11 cellular contexts compared by ENCODE assay signal in genomic region chr11:128480665-128481064, GRCh38.
DNase-seq lines count a peak whose midpoint lies in the region; ATAC-seq and TF ChIP-seq lines count a peak whose summit lies in the region.
"Had no signal": no experiment of that assay in that cellular context is flagged by ENCODE, and none has a peak within 500 bp of the region (broad histone marks: within the 10 kb centered on the region; RNA-seq: fewer than 3 reads in every experiment).

No MANE protein-coding gene starts in this region.

- H2BK15ac ChIP-seq in neuronal stem cell (ENCODE audit: low read length): no peak overlapping the region

- no peak for TF ChIP-seq CTCF in CD4-positive, alpha-beta T cell (IDR thresholded peaks at IDR 0.05)
- TF ChIP-seq CTCF in SU-DHL-6 (IDR thresholded peaks at IDR 0.05; ENCODE audit: insufficient read depth, low read length, poor library complexity, severe bottlenecking) (no peak), fibroblast of lung (conservative IDR thresholded peaks at IDR 0.05 in 1 of 2, IDR thresholded peaks at IDR 0.05 in 1 of 2; ENCODE audit: low read depth in 1 of 2, low read length in 2 of 2) (no peak), gastrocnemius medialis (IDR thresholded peaks at IDR 0.05 in 4 of 5, conservative IDR thresholded peaks at IDR 0.05 in 1 of 5) (no peak), GM10248 (IDR thresholded peaks at IDR 0.05; ENCODE audit: control extremely low read depth, extremely low read depth, low read depth, missing control alignments) (no peak), glutamatergic neuron (IDR thresholded peaks at IDR 0.05; ENCODE audit: partially characterized antibody, unreplicated experiment) (no peak)

- H2BK120ac ChIP-seq in neuronal stem cell (ENCODE audit: low read depth, low read length): no peak overlapping the region

- H4K8ac ChIP-seq in neuronal stem cell (ENCODE audit: low read depth, low read length): no peak overlapping the region

- H2BK12ac ChIP-seq in neuronal stem cell (ENCODE audit: low read length): no peak overlapping the region

- peak in 1 of 2 donors; percentile 12 for TF ChIP-seq POLR2A in gastrocnemius medialis (IDR thresholded peaks at IDR 0.05)

- intact Hi-C loops in CD4-positive, alpha-beta T cell (cut with DNase I, micrococcal nuclease): loop anchor here in 1 of 2 experiments (1.0 kb wide), 1 partner anchor 8 kb away; no protein-coding TSS in a partner anchor
- intact Hi-C loops in gastrocnemius medialis (cut with DNase I; ENCODE audit: low total_unique reads): loop anchor here (5.0 kb wide), 2 partner anchors 42 to 147 kb away; no protein-coding TSS in a partner anchor

- H3K4ac ChIP-seq in neuronal stem cell (ENCODE audit: low read length): no peak overlapping the region

- H3K23ac ChIP-seq in neuronal stem cell (ENCODE audit: low read depth, low read length, poor library complexity): no peak overlapping the region

- in situ Hi-C loops in gastrocnemius medialis (cut with MboI; ENCODE audit: low sequenced_read_pairs in 4 of 4): loop anchor here in 1 of 4 donors (25.0 kb wide), 1 partner anchor 157 kb away; no protein-coding TSS in a partner anchor

- peaks cover 24% of the 10 kb centered on the region; the same call in 1 of the 2 replicates for H3K36me3 ChIP-seq in SU-DHL-6 (ENCODE audit: low read length)
- H3K36me3 ChIP-seq in fibroblast of lung (ENCODE audit: control insufficient read depth, insufficient read depth, low read length): peaks cover 20% of the 10 kb centered on the region
- H3K36me3 ChIP-seq in gastrocnemius medialis: peaks cover 0 to 14% of the 10 kb centered on the region in 2 donors
- H3K36me3 ChIP-seq in neuronal stem cell (replicated peaks in 1 of 2; ENCODE audit: control insufficient read depth in 2 of 2, insufficient read depth in 2 of 2, low read length in 2 of 2): peaks cover 0 to 77% of the 10 kb centered on the region in 2 donors

- H3K9me3 ChIP-seq in CD4-positive, alpha-beta T cell (ENCODE audit: control insufficient read depth, low read length): no peaks in the 10 kb centered on the region
- no peaks in the 10 kb centered on the region for H3K9me3 ChIP-seq in SU-DHL-6 (ENCODE audit: insufficient read depth, low read length)
- H3K9me3 ChIP-seq in fibroblast of lung (ENCODE audit: control insufficient read depth, insufficient read depth, low read depth, low read length): no peaks in the 10 kb centered on the region
- no peaks in the 10 kb centered on the region for H3K9me3 ChIP-seq in gastrocnemius medialis
- H3K9me3 ChIP-seq in neuronal stem cell (replicated peaks in 1 of 2; ENCODE audit: control insufficient read depth in 2 of 2, insufficient read depth in 1 of 2, low read depth in 1 of 2, low read length in 2 of 2): peaks cover 0 to 7% of the 10 kb centered on the region in 2 donors

- H3K79me2 ChIP-seq in SU-DHL-6 (ENCODE audit: insufficient read depth, low read length) (peaks cover 58% of the 10 kb centered on the region; the same call in 1 of the 2 replicates), fibroblast of lung (ENCODE audit: control insufficient read depth, insufficient read depth, low read length) (peaks cover 71% of the 10 kb centered on the region)

- H3K4me2 ChIP-seq in SU-DHL-6 (ENCODE audit: low read depth, low read length, poor library complexity, severe bottlenecking) (no peak overlapping the region), fibroblast of lung (ENCODE audit: extremely low read depth, insufficient read depth, low read length) (peak overlapping the region; percentile 37), neuronal stem cell (ENCODE audit: insufficient read depth, low read length, poor library complexity, severe bottlenecking) (no peak overlapping the region)

- CTCF ChIA-PET in CD4-positive, alpha-beta T cell (lab: Charles Lee): interaction anchor here (0.9 kb wide), 1 partner anchor 186 kb away, joined by 3 read pairs; no protein-coding TSS in a partner anchor
- CTCF ChIA-PET in GM10248 (lab: Yijun Ruan, JAX): interaction anchor here (0.8 kb wide), 1 partner anchor 199 kb away, joined by 3 read pairs; no protein-coding TSS in a partner anchor

- ATAC-seq in CD4-positive, alpha-beta T cell (ENCODE audit: poor library complexity): no peak
- ATAC-seq in gastrocnemius medialis (peak in 1 of 2 donors; percentile 8), HG02678 (IDR thresholded peaks at IDR 0.05; ENCODE audit: unreplicated experiment) (no peak)

- H3K4me3 Mint-ChIP-seq in CD4-positive, alpha-beta T cell: peak overlapping the region; percentile 79
- no peak overlapping the region for H3K4me3 Mint-ChIP-seq in glutamatergic neuron (ENCODE audit: unreplicated experiment)

- H3K9me2 ChIP-seq in SU-DHL-6 (replicated peaks; ENCODE audit: insufficient read depth, low read length): no peaks in the 10 kb centered on the region

- H3K9ac ChIP-seq in SU-DHL-6 (ENCODE audit: low read length) (no peak overlapping the region), fibroblast of lung (ENCODE audit: insufficient read depth, low read length) (peak overlapping the region; percentile 43), neuronal stem cell (ENCODE audit: low read depth, low read length, poor library complexity) (no peak overlapping the region)

- no peak overlapping the region for H2BK5ac ChIP-seq in neuronal stem cell (ENCODE audit: low read length)

- H2AFZ ChIP-seq in SU-DHL-6 (ENCODE audit: low read depth, low read length, severe bottlenecking) (no peak overlapping the region), fibroblast of lung (ENCODE audit: low read length) (no peak overlapping the region), neuronal stem cell (ENCODE audit: low read length) (no peak overlapping the region)

- H3K18ac ChIP-seq in neuronal stem cell (ENCODE audit: low read length): no peak overlapping the region

- peaks cover 72% of the 10 kb centered on the region for H3F3A ChIP-seq in SU-DHL-6 (ENCODE audit: insufficient read depth)

- H3K4me1 ChIP-seq in fibroblast of lung (ENCODE audit: control insufficient read depth, extremely low read depth, insufficient read depth, low read length): peaks cover 36% of the 10 kb centered on the region
- H3K4me1 ChIP-seq in gastrocnemius medialis: peaks cover 52 to 72% of the 10 kb centered on the region in 2 donors
- H3K4me1 ChIP-seq in neuronal stem cell (ENCODE audit: control insufficient read depth in 2 of 2, insufficient read depth in 1 of 2, low read depth in 1 of 2, low read length in 2 of 2): no peaks in the 10 kb centered on the region

- no peak overlapping the region for H3K14ac ChIP-seq in neuronal stem cell (ENCODE audit: low read length)

- no peaks in the 10 kb centered on the region for H3K9me3 Mint-ChIP-seq in CD4-positive, alpha-beta T cell
- H3K9me3 Mint-ChIP-seq in glutamatergic neuron (ENCODE audit: unreplicated experiment): no peaks in the 10 kb centered on the region

- H3K27me3 Mint-ChIP-seq in CD4-positive, alpha-beta T cell: no peaks in the 10 kb centered on the region
- H3K27me3 Mint-ChIP-seq in glutamatergic neuron (ENCODE audit: unreplicated experiment): peaks cover 2% of the 10 kb centered on the region

- peaks cover 100% of the 10 kb centered on the region for H3K36me3 Mint-ChIP-seq in CD4-positive, alpha-beta T cell (ENCODE audit: low read depth)
- no peaks in the 10 kb centered on the region for H3K36me3 Mint-ChIP-seq in glutamatergic neuron (ENCODE audit: unreplicated experiment)

- H2AK5ac ChIP-seq in neuronal stem cell (ENCODE audit: low read depth, low read length): no peak overlapping the region

- H3K27ac Mint-ChIP-seq in CD4-positive, alpha-beta T cell: peak overlapping the region; percentile 99
- no peak overlapping the region for H3K27ac Mint-ChIP-seq in glutamatergic neuron (ENCODE audit: unreplicated experiment)

- H3K27me3 ChIP-seq in CD4-positive, alpha-beta T cell (ENCODE audit: control insufficient read depth, insufficient read depth, low read length): no peaks in the 10 kb centered on the region
- H3K27me3 ChIP-seq in SU-DHL-6 (ENCODE audit: low read length) (no peaks in the 10 kb centered on the region), fibroblast of lung (ENCODE audit: control insufficient read depth, insufficient read depth, low read length) (no peaks in the 10 kb centered on the region), gastrocnemius medialis (no peaks in the 10 kb centered on the region), neuronal stem cell (ENCODE audit: control insufficient read depth in 3 of 3, insufficient read depth in 3 of 3, low read depth in 1 of 3, low read length in 3 of 3) (no peaks in the 10 kb centered on the region)

- H3K79me1 ChIP-seq in neuronal stem cell (ENCODE audit: low read depth, low read length): no peaks in the 10 kb centered on the region

- WGBS in neuronal stem cell (ENCODE audit: extremely low coverage in 2 of 2, insufficient read length in 2 of 2, insufficient replicate concordance in 1 of 2), 2 donors: no CpG with 5 or more reads among the region's 4 CpGs

- peaks cover 100% of the 10 kb centered on the region for H3K4me1 Mint-ChIP-seq in CD4-positive, alpha-beta T cell (ENCODE audit: low read depth)
- no peaks in the 10 kb centered on the region for H3K4me1 Mint-ChIP-seq in glutamatergic neuron (ENCODE audit: low read depth, unreplicated experiment)

- H3K4me3 ChIP-seq in SU-DHL-6 (ENCODE audit: insufficient read depth, low read length, poor library complexity, severe bottlenecking) (no peak overlapping the region), fibroblast of lung (replicated peaks in 1 of 4; ENCODE audit: control extremely low read depth in 1 of 4, insufficient read depth in 1 of 4, low read depth in 3 of 4, low read length in 4 of 4) (no peak overlapping the region), gastrocnemius medialis (no peak overlapping the region), neuronal stem cell (ENCODE audit: low read length in 2 of 2) (no peak overlapping the region)

- H4K20me1 ChIP-seq in SU-DHL-6 (ENCODE audit: low read depth, low read length) (no peaks in the 10 kb centered on the region), fibroblast of lung (ENCODE audit: control insufficient read depth, extremely low read depth, insufficient read depth, low read length) (no peaks in the 10 kb centered on the region)

- DNase-seq in CD4-positive, alpha-beta T cell: no peak
- DNase-seq in fibroblast of lung (ENCODE audit: low read depth in 2 of 2) (no peak), gastrocnemius medialis (no peak), GM10248 (ENCODE audit: extremely low spot score) (no peak), glutamatergic neuron (no peak), neuronal stem cell (ENCODE audit: low spot score) (no peak)
- DNase-seq: KBM-7, NCI-H446, SIG-M5 had no signal

- POLR2A ChIA-PET in CD4-positive, alpha-beta T cell (lab: Charles Lee): interaction anchor here (0.7 to 17.8 kb wide), 10 partner anchors 11 to 191 kb away, joined by 3 to 611 read pairs (median 6); no protein-coding TSS in a partner anchor
- POLR2A ChIA-PET in GM10248 (lab: Yijun Ruan, JAX): interaction anchor here (0.7 kb wide), 1 partner anchor 153 kb away, joined by 3 read pairs; no protein-coding TSS in a partner anchor

- H3K27ac ChIP-seq in CD4-positive, alpha-beta T cell (ENCODE audit: low read depth, low read length): peak overlapping the region; percentile 94
- H3K27ac ChIP-seq in SU-DHL-6 (ENCODE audit: low read depth, low read length): 0 out of 2 replicates have a peak overlapping the region, but pooled peaks have one; percentile 86
- H3K27ac ChIP-seq in fibroblast of lung (ENCODE audit: insufficient read depth, low read length): peak overlapping the region; percentile 79
- peak overlapping the region; percentile 57 to 71 (median 68) for H3K27ac ChIP-seq in gastrocnemius medialis
- H3K27ac ChIP-seq in neuronal stem cell (replicated peaks; ENCODE audit: low read length): no peak overlapping the region

- no peak overlapping the region for H4K91ac ChIP-seq in neuronal stem cell (ENCODE audit: low read depth, low read length, poor library complexity)
